In the genomic region with DNA sequence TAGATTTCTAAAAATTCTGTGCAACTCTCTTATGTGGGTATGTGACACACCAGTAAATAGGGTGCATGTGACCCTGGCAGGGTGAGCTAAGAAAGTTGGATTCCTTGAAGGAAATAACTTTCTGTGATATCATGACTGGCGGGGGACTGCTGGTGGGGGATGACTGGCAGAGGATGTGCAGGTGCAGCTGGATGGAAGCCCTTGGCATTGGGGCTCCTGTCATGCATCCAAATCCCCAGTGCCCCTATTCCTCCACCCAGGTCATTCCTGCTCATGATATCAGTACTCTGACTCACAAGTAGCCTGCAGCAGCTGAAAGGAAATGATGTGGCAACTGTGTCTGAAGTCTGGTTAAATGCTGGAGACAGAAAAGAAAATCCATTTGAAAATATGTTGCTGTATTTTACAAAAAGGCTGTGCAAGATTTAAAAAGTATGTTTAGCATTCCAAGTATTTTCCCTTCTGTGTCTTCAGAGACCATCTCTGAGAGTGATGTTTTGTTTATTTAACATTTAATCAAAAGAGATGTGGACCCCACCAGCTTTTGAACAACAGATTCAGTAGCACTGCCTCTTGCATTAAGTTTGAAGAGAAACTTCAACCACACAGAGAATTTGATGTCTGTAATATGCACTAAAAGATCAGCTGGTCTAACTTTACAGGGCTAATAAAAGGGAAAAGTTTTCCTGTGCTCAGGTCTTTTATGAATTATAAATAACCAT, we compare ENCODE assay signal across 9 cellular contexts.
A peak's percentile ranks its signal among the peaks of the same experiment; 100 is the strongest.
DNase-seq lines count a peak whose midpoint lies in the region; ATAC-seq and TF ChIP-seq lines count a peak whose summit lies in the region.
"Had no signal": no experiment of that assay in that cellular context is flagged by ENCODE, and none has a peak within 500 bp of the region (broad histone marks: within the 10 kb centered on the region; RNA-seq: fewer than 3 reads in every experiment).

No MANE protein-coding gene starts in this region.

- H3K4me1 Mint-ChIP-seq in stimulated activated naive CD8-positive, alpha-beta T cell treated with anti-CD3 and anti-CD28 coated beads, Interleukin-15, amount 100 ng/mL, for 72 hours, result peaks cover under 1% of the 10 kb centered on the region

- DNase-seq in stimulated activated naive CD8-positive, alpha-beta T cell treated with anti-CD3 and anti-CD28 coated beads, Interleukin-15, amount 100 ng/mL, for 72 hours, result no peak
- DNase-seq in stimulated activated naive CD8-positive, alpha-beta T cell treated with anti-CD3 and anti-CD28 coated beads, Interleukin-15, Interleukin-2, amounts not matched to agents 100 U/mL and 50 U/mL, for 24 hours, result no peak
- DNase-seq in glomerular visceral epithelial cell (ENCODE audit: extremely low spot score) (peak; percentile 97), GM19240 (ENCODE audit: insufficient read length, low spot score) (no peak), amygdala (lab: John Stamatoyannopoulos, UW) (no peak), activated gamma-delta T cell treated with Interleukin-2 at 50 U/mL for 16 hours (no peak)
- DNase-seq: dorsolateral prefrontal cortex had no signal

- no peak overlapping the region for H3K27ac Mint-ChIP-seq in stimulated activated naive CD8-positive, alpha-beta T cell treated with anti-CD3 and anti-CD28 coated beads, Interleukin-15, amount 100 ng/mL, for 72 hours

- no peak overlapping the region for H3K4me3 Mint-ChIP-seq in stimulated activated naive CD8-positive, alpha-beta T cell treated with anti-CD3 and anti-CD28 coated beads, Interleukin-15, amount 100 ng/mL, for 72 hours

- ATAC-seq in stimulated activated naive CD8-positive, alpha-beta T cell treated with anti-CD3 and anti-CD28 coated beads, Interleukin-15, amount 100 ng/mL, for 72 hours, result peak; percentile 40
- no peak for ATAC-seq in stimulated activated naive CD8-positive, alpha-beta T cell treated with anti-CD3 and anti-CD28 coated beads, Interleukin-15, Interleukin-2, amounts not matched to agents 100 U/mL and 50 U/mL, for 24 hours
- ATAC-seq in SK-N-SH treated with all-trans-retinoic acid at 6 μM for 48 hours (peak; percentile 87), HG03354 (IDR thresholded peaks at IDR 0.05; ENCODE audit: poor library complexity, severe bottlenecking, unreplicated experiment) (no peak)

- H3K27me3 Mint-ChIP-seq in stimulated activated naive CD8-positive, alpha-beta T cell treated with anti-CD3 and anti-CD28 coated beads, Interleukin-15, amount 100 ng/mL, for 72 hours, result peaks cover 27% of the 10 kb centered on the region

- H3K9me3 Mint-ChIP-seq in stimulated activated naive CD8-positive, alpha-beta T cell treated with anti-CD3 and anti-CD28 coated beads, Interleukin-15, amount 100 ng/mL, for 72 hours, result no peaks in the 10 kb centered on the region

TF ChIP-seq in SK-N-SH treated with all-trans-retinoic acid at 6 μM for 48 hours, 23 proteins besides CTCF, POLR2A, EP300 and RAD21:
- TF ChIP-seq PPARA (CRISPR knock-in tag; IDR thresholded peaks at IDR 0.05; ENCODE audit: borderline replicate concordance), result no peak
- TF ChIP-seq ZFP30 (CRISPR knock-in tag; IDR thresholded peaks at IDR 0.05), result no peak
- no peak for TF ChIP-seq GLIS3 (CRISPR knock-in tag; IDR thresholded peaks at IDR 0.05)
- no peak for TF ChIP-seq TOX (CRISPR knock-in tag; IDR thresholded peaks at IDR 0.05; ENCODE audit: borderline replicate concordance)
- no peak for TF ChIP-seq BACH2 (CRISPR knock-in tag; IDR thresholded peaks at IDR 0.05; ENCODE audit: borderline replicate concordance)
- no peak for TF ChIP-seq OSR1 (CRISPR knock-in tag; IDR thresholded peaks at IDR 0.05)
- TF ChIP-seq ZNF70 (CRISPR knock-in tag; IDR thresholded peaks at IDR 0.05), result no peak
- TF ChIP-seq ZNF8 (CRISPR knock-in tag; IDR thresholded peaks at IDR 0.05), result no peak
- no peak for TF ChIP-seq ARNTL (CRISPR knock-in tag; IDR thresholded peaks at IDR 0.05; ENCODE audit: borderline replicate concordance, low read depth)
- TF ChIP-seq RARB (CRISPR knock-in tag; IDR thresholded peaks at IDR 0.05), result no peak
- TF ChIP-seq ESRRG (CRISPR knock-in tag; IDR thresholded peaks at IDR 0.05), result no peak
- TF ChIP-seq, protein P1, sequence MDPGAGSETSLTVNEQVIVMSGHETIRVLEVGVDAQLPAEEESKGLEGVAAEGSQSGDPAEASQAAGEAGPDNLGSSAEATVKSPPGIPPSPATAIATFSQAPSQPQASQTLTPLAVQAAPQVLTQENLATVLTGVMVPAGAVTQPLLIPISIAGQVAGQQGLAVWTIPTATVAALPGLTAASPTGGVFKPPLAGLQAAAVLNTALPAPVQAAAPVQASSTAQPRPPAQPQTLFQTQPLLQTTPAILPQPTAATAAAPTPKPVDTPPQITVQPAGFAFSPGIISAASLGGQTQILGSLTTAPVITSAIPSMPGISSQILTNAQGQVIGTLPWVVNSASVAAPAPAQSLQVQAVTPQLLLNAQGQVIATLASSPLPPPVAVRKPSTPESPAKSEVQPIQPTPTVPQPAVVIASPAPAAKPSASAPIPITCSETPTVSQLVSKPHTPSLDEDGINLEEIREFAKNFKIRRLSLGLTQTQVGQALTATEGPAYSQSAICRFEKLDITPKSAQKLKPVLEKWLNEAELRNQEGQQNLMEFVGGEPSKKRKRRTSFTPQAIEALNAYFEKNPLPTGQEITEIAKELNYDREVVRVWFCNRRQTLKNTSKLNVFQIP (CRISPR knock-in tag; IDR thresholded peaks at IDR 0.05; ENCODE audit: borderline replicate concordance, low read depth), result no peak
- no peak for TF ChIP-seq CSDC2 (CRISPR knock-in tag; IDR thresholded peaks at IDR 0.05)
- no peak; the same call in 1 of the 2 replicates for TF ChIP-seq ISL1 (CRISPR knock-in tag; IDR thresholded peaks at IDR 0.05)
- TF ChIP-seq ZC3H10 (CRISPR knock-in tag; IDR thresholded peaks at IDR 0.05), result no peak
- TF ChIP-seq, protein P2, sequence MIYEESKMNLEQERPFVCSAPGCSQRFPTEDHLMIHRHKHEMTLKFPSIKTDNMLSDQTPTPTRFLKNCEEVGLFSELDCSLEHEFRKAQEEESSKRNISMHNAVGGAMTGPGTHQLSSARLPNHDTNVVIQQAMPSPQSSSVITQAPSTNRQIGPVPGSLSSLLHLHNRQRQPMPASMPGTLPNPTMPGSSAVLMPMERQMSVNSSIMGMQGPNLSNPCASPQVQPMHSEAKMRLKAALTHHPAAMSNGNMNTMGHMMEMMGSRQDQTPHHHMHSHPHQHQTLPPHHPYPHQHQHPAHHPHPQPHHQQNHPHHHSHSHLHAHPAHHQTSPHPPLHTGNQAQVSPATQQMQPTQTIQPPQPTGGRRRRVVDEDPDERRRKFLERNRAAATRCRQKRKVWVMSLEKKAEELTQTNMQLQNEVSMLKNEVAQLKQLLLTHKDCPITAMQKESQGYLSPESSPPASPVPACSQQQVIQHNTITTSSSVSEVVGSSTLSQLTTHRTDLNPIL (CRISPR knock-in tag; IDR thresholded peaks at IDR 0.05; ENCODE audit: low read depth), result no peak
TF ChIP-seq in SK-N-SH treated with all-trans-retinoic acid at 6 μM for 48 hours: peak in this region for 0.

Comparison
In these comparisons a context has a peak if more than half of its experiments do, and no peak if none do; other contexts are left out.
1. ATAC-seq: peak in stimulated activated naive CD8-positive, alpha-beta T cell treated with anti-CD3 and anti-CD28 coated beads, Interleukin-15, amount 100 ng/mL, for 72 hours (single experiment) and SK-N-SH treated with all-trans-retinoic acid at 6 μM for 48 hours (single experiment); none in stimulated activated naive CD8-positive, alpha-beta T cell treated with anti-CD3 and anti-CD28 coated beads, Interleukin-15, Interleukin-2, amounts not matched to agents 100 U/mL and 50 U/mL, for 24 hours (single experiment) and HG03354 (single experiment).